12 cellular contexts compared by ENCODE assay signal in the genomic region with DNA sequence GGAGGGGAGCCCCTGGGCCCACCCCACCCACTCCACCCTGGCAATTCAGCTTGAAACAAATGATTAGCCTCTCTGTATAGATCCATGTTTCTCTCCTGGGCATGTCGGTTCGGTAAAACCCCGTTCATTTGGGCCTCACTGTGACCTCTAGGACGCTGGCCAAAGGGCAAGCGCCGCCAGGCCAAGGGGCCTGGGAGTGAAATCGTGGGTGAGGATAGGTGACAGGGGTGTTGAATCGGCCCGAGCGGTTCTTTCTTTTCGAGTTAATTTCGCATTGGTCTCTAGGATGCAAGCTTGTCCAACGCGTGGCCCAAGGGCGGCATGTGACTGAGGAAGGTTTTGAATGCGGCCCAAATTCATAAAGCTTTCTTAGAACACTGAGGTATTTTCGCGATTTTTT. TPM values are rescaled to one million over a fixed set of nuclear protein-coding genes. Genes with fewer than 3 reads are reported as not detected.
DNase-seq lines count a peak whose midpoint lies in the region; ATAC-seq and TF ChIP-seq lines count a peak whose summit lies in the region.
"Had no signal": no experiment of that assay in that cellular context is flagged by ENCODE, and none has a peak within 500 bp of the region (broad histone marks: within the 10 kb centered on the region; RNA-seq: fewer than 3 reads in every experiment).

No MANE protein-coding gene starts in this region.

- intact Hi-C loops in tibial artery (cut with DNase I; ENCODE audit: low total_unique reads) = loop anchor here (10.0 kb wide), 1 partner anchor 322 kb away; a partner anchor contains a TSS

- H3K4me1 Mint-ChIP-seq in activated naive CD4-positive, alpha-beta T cell treated with anti-CD3 and anti-CD28 coated beads, Interleukin-2, amount 10 ng/mL, durations not matched to agents 7 days and 5 days = peaks cover 83% of the 10 kb centered on the region
- H3K4me1 Mint-ChIP-seq in activated T-helper 17 cell treated with anti-CD3 and anti-CD28 coated beads, Interleukin-2, amount 50 U/mL, for 72 hours = peaks cover 66% of the 10 kb centered on the region
- peaks cover 17% of the 10 kb centered on the region for H3K4me1 Mint-ChIP-seq in mesothelial cell of epicardium

- no peaks in the 10 kb centered on the region for H3K27me3 ChIP-seq in tibial artery

- H3K27me3 Mint-ChIP-seq in activated naive CD4-positive, alpha-beta T cell treated with anti-CD3 and anti-CD28 coated beads, Interleukin-2, amount 10 ng/mL, durations not matched to agents 7 days and 5 days = peaks cover 33% of the 10 kb centered on the region
- H3K27me3 Mint-ChIP-seq in activated T-helper 17 cell treated with anti-CD3 and anti-CD28 coated beads, Interleukin-2, amount 50 U/mL, for 72 hours = no peaks in the 10 kb centered on the region
- H3K27me3 Mint-ChIP-seq in mesothelial cell of epicardium (ENCODE audit: low read depth) = peaks cover 80% of the 10 kb centered on the region

- CTCF ChIA-PET in activated naive CD4-positive, alpha-beta T cell treated with anti-CD3 and anti-CD28 coated beads, Interleukin-2, amount 10 ng/mL, durations not matched to agents 7 days and 5 days (lab: Charles Lee) = interaction anchor here (1.1 to 4.8 kb wide), 4 partner anchors 9 to 119 kb away, joined by 3 to 33 read pairs (median 6); a partner anchor contains a TSS

- no peaks in the 10 kb centered on the region for H3K36me3 ChIP-seq in tibial artery

- no peak for ATAC-seq in activated T-helper 17 cell treated with anti-CD3 and anti-CD28 coated beads, Interleukin-2, amount 50 U/mL, for 72 hours (replicated peaks)
- ATAC-seq in HG03460 (IDR thresholded peaks at IDR 0.05; ENCODE audit: unreplicated experiment) (no peak), HG03439 (IDR thresholded peaks at IDR 0.05; ENCODE audit: unreplicated experiment) (no peak)

- no peak for DNase-seq in activated naive CD4-positive, alpha-beta T cell treated with anti-CD3 and anti-CD28 coated beads, Interleukin-2, amount 10 ng/mL, durations not matched to agents 7 days and 5 days
- DNase-seq in activated naive CD4-positive, alpha-beta T cell treated with anti-CD3 and anti-CD28 coated beads, Interleukin-2, amount 50 U/mL, for 16 hours = no peak
- DNase-seq in mesothelial cell of epicardium (ENCODE audit: low spot score in 2 of 2, unreplicated experiment in 2 of 2) = no peak
- peak in 1 of 2 donors; percentile 63 for DNase-seq in tibial artery
- DNase-seq in OCI-M1 (lab: John Stamatoyannopoulos, UW) = no peak
- DNase-seq: islet precursor cell, NCI-H345 had no signal

- TF ChIP-seq CTCF in mesothelial cell of epicardium (IDR thresholded peaks at IDR 0.05; ENCODE audit: unreplicated experiment) = no peak
- TF ChIP-seq CTCF in tibial artery (IDR thresholded peaks at IDR 0.05) = no peak

- H3K27ac ChIP-seq in tibial artery = peak overlapping the region; percentile 89 to 97
- H3K27ac ChIP-seq: SK-N-MC had no signal

- peak overlapping the region; percentile 49 for H3K4me3 Mint-ChIP-seq in activated naive CD4-positive, alpha-beta T cell treated with anti-CD3 and anti-CD28 coated beads, Interleukin-2, amount 10 ng/mL, durations not matched to agents 7 days and 5 days
- peak overlapping the region; percentile 85 for H3K4me3 Mint-ChIP-seq in activated T-helper 17 cell treated with anti-CD3 and anti-CD28 coated beads, Interleukin-2, amount 50 U/mL, for 72 hours
- H3K4me3 Mint-ChIP-seq in mesothelial cell of epicardium = peak overlapping the region; percentile 45

- peak overlapping the region; percentile 77 for H3K27ac Mint-ChIP-seq in activated naive CD4-positive, alpha-beta T cell treated with anti-CD3 and anti-CD28 coated beads, Interleukin-2, amount 10 ng/mL, durations not matched to agents 7 days and 5 days
- H3K27ac Mint-ChIP-seq in activated T-helper 17 cell treated with anti-CD3 and anti-CD28 coated beads, Interleukin-2, amount 50 U/mL, for 72 hours = peak overlapping the region; percentile 96
- no peak overlapping the region for H3K27ac Mint-ChIP-seq in mesothelial cell of epicardium

- H3K9me3 ChIP-seq in tibial artery = no peaks in the 10 kb centered on the region

- peaks cover 0 to 46% (median 40%) of the 10 kb centered on the region in 4 donors for H3K4me1 ChIP-seq in tibial artery

- no peaks in the 10 kb centered on the region for H3K36me3 Mint-ChIP-seq in activated naive CD4-positive, alpha-beta T cell treated with anti-CD3 and anti-CD28 coated beads, Interleukin-2, amount 10 ng/mL, durations not matched to agents 7 days and 5 days
- H3K36me3 Mint-ChIP-seq in activated T-helper 17 cell treated with anti-CD3 and anti-CD28 coated beads, Interleukin-2, amount 50 U/mL, for 72 hours (ENCODE audit: low read depth) = no peaks in the 10 kb centered on the region
- no peaks in the 10 kb centered on the region for H3K36me3 Mint-ChIP-seq in mesothelial cell of epicardium

- H3K4me3 ChIP-seq in tibial artery = no peak overlapping the region
- H3K4me3 ChIP-seq: SK-N-MC had no signal

- no peaks in the 10 kb centered on the region for H3K9me3 Mint-ChIP-seq in activated naive CD4-positive, alpha-beta T cell treated with anti-CD3 and anti-CD28 coated beads, Interleukin-2, amount 10 ng/mL, durations not matched to agents 7 days and 5 days
- H3K9me3 Mint-ChIP-seq in activated T-helper 17 cell treated with anti-CD3 and anti-CD28 coated beads, Interleukin-2, amount 50 U/mL, for 72 hours = no peaks in the 10 kb centered on the region
- H3K9me3 Mint-ChIP-seq in mesothelial cell of epicardium = no peaks in the 10 kb centered on the region

RNA-seq across cellular contexts. Expression of a gene that starts 9.9 kb away (rescaled TPM):
- total RNA-seq in activated T-helper 17 cell treated with anti-CD3 and anti-CD28 coated beads, Interleukin-2, amount 50 U/mL, for 72 hours = 100 to 1,000 TPM; 181 to 252 TPM
- total RNA-seq in mesothelial cell of epicardium = 4.1 to 4.7 TPM (median 4.7 TPM) in 3 replicates

RNA-seq across cellular contexts. Expression of a gene that starts 21.5 kb away (rescaled TPM):
- 1 to 10 TPM in 1 of 2 donors, under 1 TPM in 1; 0.91 to 3.4 TPM for total RNA-seq in activated T-helper 17 cell treated with anti-CD3 and anti-CD28 coated beads, Interleukin-2, amount 50 U/mL, for 72 hours
- total RNA-seq in mesothelial cell of epicardium = 0.13 TPM in 1 of 3 replicates, not detected in the others
- total RNA-seq: HT1080 had no signal

Comparison
In these comparisons a context has a peak if more than half of its experiments do, and no peak if none do; other contexts are left out.
1. RNA of a gene that starts 9.9 kb away (total RNA-seq): 181 to 252 TPM in activated T-helper 17 cell treated with anti-CD3 and anti-CD28 coated beads, Interleukin-2, amount 50 U/mL, for 72 hours; 4.1 to 4.7 TPM in mesothelial cell of epicardium; every median in the first group is over 10 times any median in the second.
2. Peak in every context shown above with its lines, with median percentiles within 50 percentile points of each other: H3K4me3 Mint-ChIP-seq.